1 cellular context compared by ENCODE assay signal in genomic region chr3:22734207-22734606, GRCh38.
TF ChIP-seq lines count a peak whose summit lies in the region.

No MANE protein-coding gene starts in this region.

TF ChIP-seq in HEK293, 187 proteins besides CTCF, POLR2A, EP300 and RAD21 (continued from another document and continues in another):
- TF ChIP-seq ZNF488 (tag by site-specific recombination; IDR thresholded peaks at IDR 0.05) (no peak), ZSCAN4 (tag by site-specific recombination; IDR thresholded peaks at IDR 0.05) (no peak), ZNF501 (tag by site-specific recombination; IDR thresholded peaks at IDR 0.05) (no peak), ZNF221 (tag by site-specific recombination; IDR thresholded peaks at IDR 0.05; ENCODE audit: borderline replicate concordance) (no peak), MYNN (tag by site-specific recombination; IDR thresholded peaks at IDR 0.05; ENCODE audit: borderline replicate concordance) (no peak), SALL2 (tag by site-specific recombination; IDR thresholded peaks at IDR 0.05; ENCODE audit: borderline replicate concordance) (no peak), ZNF600 (tag by site-specific recombination; IDR thresholded peaks at IDR 0.05) (no peak), ZNF354C (tag by site-specific recombination; IDR thresholded peaks at IDR 0.05; ENCODE audit: borderline replicate concordance, low read depth) (no peak), ZNF184 (tag by site-specific recombination; IDR thresholded peaks at IDR 0.05) (no peak), ZNF202 (tag by site-specific recombination; IDR thresholded peaks at IDR 0.05; ENCODE audit: borderline replicate concordance) (no peak), ZNF571 (tag by site-specific recombination; IDR thresholded peaks at IDR 0.05) (no peak), ZFHX2 (tag by site-specific recombination; conservative IDR thresholded peaks at IDR 0.05) (no peak), SETDB1 (IDR thresholded peaks at IDR 0.05; ENCODE audit: insufficient read length, low read length) (no peak), ZNF521 (tag by site-specific recombination; IDR thresholded peaks at IDR 0.05) (no peak), ZNF626 (tag by site-specific recombination; IDR thresholded peaks at IDR 0.05) (no peak), GLIS2 (tag by site-specific recombination; IDR thresholded peaks at IDR 0.05) (no peak), MZF1 (tag by site-specific recombination; IDR thresholded peaks at IDR 0.05; ENCODE audit: borderline replicate concordance) (peak; percentile 59; the same call in 1 of the 2 replicates), KLF1 (tag by site-specific recombination; IDR thresholded peaks at IDR 0.05) (peak; percentile 79), ZNF16 (tag by site-specific recombination; IDR thresholded peaks at IDR 0.05; ENCODE audit: low read depth) (no peak), BCL6B (tag by site-specific recombination; IDR thresholded peaks at IDR 0.05) (peak; percentile 23; the same call in 1 of the 2 replicates), ZNF169 (tag by site-specific recombination; IDR thresholded peaks at IDR 0.05) (no peak), SCRT2 (tag by site-specific recombination; IDR thresholded peaks at IDR 0.05) (peak; percentile 87), ZFP37 (tag by site-specific recombination; IDR thresholded peaks at IDR 0.05) (no peak), SP2 (tag by site-specific recombination; IDR thresholded peaks at IDR 0.05) (no peak), ZNF48 (tag by site-specific recombination; IDR thresholded peaks at IDR 0.05) (no peak), MEIS1 (CRISPR knock-in tag; IDR thresholded peaks at IDR 0.05; ENCODE audit: borderline replicate concordance) (no peak), TRIM28 (IDR thresholded peaks at IDR 0.05; ENCODE audit: borderline replicate concordance, low read length) (peak; percentile 59; the same call in 1 of the 2 replicates), ZNF140 (tag by site-specific recombination; IDR thresholded peaks at IDR 0.05) (no peak), GLIS1 (tag by site-specific recombination; IDR thresholded peaks at IDR 0.05) (peak; percentile 93), ZNF292 (tag by site-specific recombination; IDR thresholded peaks at IDR 0.05; ENCODE audit: borderline replicate concordance, low read depth) (no peak), ZNF132 (tag by site-specific recombination; IDR thresholded peaks at IDR 0.05; ENCODE audit: borderline replicate concordance) (no peak), ZNF560 (tag by site-specific recombination; IDR thresholded peaks at IDR 0.05; ENCODE audit: borderline replicate concordance) (no peak), ZNF621 (tag by site-specific recombination; IDR thresholded peaks at IDR 0.05) (no peak), HOXD13 (CRISPR knock-in tag; IDR thresholded peaks at IDR 0.05; ENCODE audit: borderline replicate concordance) (no peak), ZNF670 (tag by site-specific recombination; IDR thresholded peaks at IDR 0.05; ENCODE audit: low read depth) (no peak), ZNF24 (tag by site-specific recombination; IDR thresholded peaks at IDR 0.05) (0 out of 2 replicates have a peak, but pooled peaks have one; percentile 19), ZSCAN30 (tag by site-specific recombination; IDR thresholded peaks at IDR 0.05) (no peak), ZNF433 (tag by site-specific recombination; IDR thresholded peaks at IDR 0.05; ENCODE audit: low read depth) (no peak), HOXA7 (CRISPR knock-in tag; IDR thresholded peaks at IDR 0.05; ENCODE audit: borderline replicate concordance) (no peak), ZNF677 (tag by site-specific recombination; IDR thresholded peaks at IDR 0.05) (no peak)
- TF ChIP-seq, protein P1, sequence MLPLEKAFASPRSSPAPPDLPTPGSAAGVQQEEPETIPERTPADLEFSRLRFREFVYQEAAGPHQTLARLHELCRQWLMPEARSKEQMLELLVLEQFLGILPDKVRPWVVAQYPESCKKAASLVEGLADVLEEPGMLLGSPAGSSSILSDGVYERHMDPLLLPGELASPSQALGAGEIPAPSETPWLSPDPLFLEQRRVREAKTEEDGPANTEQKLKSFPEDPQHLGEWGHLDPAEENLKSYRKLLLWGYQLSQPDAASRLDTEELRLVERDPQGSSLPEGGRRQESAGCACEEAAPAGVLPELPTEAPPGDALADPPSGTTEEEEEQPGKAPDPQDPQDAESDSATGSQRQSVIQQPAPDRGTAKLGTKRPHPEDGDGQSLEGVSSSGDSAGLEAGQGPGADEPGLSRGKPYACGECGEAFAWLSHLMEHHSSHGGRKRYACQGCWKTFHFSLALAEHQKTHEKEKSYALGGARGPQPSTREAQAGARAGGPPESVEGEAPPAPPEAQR (tag by site-specific recombination; IDR thresholded peaks at IDR 0.05) = no peak
- TF ChIP-seq, protein P2, sequence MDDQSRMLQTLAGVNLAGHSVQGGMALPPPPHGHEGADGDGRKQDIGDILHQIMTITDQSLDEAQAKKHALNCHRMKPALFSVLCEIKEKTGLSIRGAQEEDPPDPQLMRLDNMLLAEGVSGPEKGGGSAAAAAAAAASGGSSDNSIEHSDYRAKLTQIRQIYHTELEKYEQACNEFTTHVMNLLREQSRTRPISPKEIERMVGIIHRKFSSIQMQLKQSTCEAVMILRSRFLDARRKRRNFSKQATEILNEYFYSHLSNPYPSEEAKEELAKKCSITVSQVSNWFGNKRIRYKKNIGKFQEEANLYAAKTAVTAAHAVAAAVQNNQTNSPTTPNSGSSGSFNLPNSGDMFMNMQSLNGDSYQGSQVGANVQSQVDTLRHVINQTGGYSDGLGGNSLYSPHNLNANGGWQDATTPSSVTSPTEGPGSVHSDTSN (CRISPR knock-in tag; IDR thresholded peaks at IDR 0.05) = no peak
- TF ChIP-seq, protein P3, sequence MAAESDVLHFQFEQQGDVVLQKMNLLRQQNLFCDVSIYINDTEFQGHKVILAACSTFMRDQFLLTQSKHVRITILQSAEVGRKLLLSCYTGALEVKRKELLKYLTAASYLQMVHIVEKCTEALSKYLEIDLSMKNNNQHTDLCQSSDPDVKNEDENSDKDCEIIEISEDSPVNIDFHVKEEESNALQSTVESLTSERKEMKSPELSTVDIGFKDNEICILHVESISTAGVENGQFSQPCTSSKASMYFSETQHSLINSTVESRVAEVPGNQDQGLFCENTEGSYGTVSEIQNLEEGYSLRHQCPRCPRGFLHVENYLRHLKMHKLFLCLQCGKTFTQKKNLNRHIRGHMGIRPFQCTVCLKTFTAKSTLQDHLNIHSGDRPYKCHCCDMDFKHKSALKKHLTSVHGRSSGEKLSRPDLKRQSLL (tag by site-specific recombination; IDR thresholded peaks at IDR 0.05) = no peak
- TF ChIP-seq, protein P4, sequence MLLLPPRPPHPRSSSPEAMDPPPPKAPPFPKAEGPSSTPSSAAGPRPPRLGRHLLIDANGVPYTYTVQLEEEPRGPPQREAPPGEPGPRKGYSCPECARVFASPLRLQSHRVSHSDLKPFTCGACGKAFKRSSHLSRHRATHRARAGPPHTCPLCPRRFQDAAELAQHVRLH (tag by site-specific recombination; IDR thresholded peaks at IDR 0.05) = peak; percentile 65
- TF ChIP-seq, protein P5, sequence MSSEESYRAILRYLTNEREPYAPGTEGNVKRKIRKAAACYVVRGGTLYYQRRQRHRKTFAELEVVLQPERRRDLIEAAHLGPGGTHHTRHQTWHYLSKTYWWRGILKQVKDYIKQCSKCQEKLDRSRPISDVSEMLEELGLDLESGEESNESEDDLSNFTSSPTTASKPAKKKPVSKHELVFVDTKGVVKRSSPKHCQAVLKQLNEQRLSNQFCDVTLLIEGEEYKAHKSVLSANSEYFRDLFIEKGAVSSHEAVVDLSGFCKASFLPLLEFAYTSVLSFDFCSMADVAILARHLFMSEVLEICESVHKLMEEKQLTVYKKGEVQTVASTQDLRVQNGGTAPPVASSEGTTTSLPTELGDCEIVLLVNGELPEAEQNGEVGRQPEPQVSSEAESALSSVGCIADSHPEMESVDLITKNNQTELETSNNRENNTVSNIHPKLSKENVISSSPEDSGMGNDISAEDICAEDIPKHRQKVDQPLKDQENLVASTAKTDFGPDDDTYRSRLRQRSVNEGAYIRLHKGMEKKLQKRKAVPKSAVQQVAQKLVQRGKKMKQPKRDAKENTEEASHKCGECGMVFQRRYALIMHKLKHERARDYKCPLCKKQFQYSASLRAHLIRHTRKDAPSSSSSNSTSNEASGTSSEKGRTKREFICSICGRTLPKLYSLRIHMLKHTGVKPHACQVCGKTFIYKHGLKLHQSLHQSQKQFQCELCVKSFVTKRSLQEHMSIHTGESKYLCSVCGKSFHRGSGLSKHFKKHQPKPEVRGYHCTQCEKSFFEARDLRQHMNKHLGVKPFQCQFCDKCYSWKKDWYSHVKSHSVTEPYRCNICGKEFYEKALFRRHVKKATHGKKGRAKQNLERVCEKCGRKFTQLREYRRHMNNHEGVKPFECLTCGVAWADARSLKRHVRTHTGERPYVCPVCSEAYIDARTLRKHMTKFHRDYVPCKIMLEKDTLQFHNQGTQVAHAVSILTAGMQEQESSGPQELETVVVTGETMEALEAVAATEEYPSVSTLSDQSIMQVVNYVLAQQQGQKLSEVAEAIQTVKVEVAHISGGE (tag by site-specific recombination; conservative IDR thresholded peaks at IDR 0.05; ENCODE audit: low read depth) = no peak
- TF ChIP-seq, protein P6, sequence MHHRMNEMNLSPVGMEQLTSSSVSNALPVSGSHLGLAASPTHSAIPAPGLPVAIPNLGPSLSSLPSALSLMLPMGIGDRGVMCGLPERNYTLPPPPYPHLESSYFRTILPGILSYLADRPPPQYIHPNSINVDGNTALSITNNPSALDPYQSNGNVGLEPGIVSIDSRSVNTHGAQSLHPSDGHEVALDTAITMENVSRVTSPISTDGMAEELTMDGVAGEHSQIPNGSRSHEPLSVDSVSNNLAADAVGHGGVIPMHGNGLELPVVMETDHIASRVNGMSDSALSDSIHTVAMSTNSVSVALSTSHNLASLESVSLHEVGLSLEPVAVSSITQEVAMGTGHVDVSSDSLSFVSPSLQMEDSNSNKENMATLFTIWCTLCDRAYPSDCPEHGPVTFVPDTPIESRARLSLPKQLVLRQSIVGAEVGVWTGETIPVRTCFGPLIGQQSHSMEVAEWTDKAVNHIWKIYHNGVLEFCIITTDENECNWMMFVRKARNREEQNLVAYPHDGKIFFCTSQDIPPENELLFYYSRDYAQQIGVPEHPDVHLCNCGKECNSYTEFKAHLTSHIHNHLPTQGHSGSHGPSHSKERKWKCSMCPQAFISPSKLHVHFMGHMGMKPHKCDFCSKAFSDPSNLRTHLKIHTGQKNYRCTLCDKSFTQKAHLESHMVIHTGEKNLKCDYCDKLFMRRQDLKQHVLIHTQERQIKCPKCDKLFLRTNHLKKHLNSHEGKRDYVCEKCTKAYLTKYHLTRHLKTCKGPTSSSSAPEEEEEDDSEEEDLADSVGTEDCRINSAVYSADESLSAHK (tag by site-specific recombination; IDR thresholded peaks at IDR 0.05) = peak; percentile 91
- TF ChIP-seq, protein P7, sequence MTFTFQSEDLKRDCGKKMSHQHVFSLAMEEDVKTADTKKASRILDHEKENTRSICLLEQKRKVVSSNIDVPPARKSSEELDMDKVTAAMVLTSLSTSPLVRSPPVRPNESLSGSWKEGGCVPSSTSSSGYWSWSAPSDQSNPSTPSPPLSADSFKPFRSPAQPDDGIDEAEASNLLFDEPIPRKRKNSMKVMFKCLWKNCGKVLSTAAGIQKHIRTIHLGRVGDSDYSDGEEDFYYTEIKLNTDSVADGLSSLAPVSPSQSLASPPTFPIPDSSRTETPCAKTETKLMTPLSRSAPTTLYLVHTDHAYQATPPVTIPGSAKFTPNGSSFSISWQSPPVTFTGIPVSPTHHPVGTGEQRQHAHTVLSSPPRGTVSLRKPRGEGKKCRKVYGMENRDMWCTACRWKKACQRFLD (tag by site-specific recombination; IDR thresholded peaks at IDR 0.05) = no peak
- TF ChIP-seq, protein P8, sequence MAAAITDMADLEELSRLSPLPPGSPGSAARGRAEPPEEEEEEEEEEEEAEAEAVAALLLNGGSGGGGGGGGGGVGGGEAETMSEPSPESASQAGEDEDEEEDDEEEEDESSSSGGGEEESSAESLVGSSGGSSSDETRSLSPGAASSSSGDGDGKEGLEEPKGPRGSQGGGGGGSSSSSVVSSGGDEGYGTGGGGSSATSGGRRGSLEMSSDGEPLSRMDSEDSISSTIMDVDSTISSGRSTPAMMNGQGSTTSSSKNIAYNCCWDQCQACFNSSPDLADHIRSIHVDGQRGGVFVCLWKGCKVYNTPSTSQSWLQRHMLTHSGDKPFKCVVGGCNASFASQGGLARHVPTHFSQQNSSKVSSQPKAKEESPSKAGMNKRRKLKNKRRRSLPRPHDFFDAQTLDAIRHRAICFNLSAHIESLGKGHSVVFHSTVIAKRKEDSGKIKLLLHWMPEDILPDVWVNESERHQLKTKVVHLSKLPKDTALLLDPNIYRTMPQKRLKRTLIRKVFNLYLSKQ (tag by site-specific recombination; IDR thresholded peaks at IDR 0.05; ENCODE audit: borderline replicate concordance) = no peak
